ENCODE assay signal across 26 cellular contexts in genomic region chr2:168611896-168612650, GRCh38.
DNase-seq lines count a peak whose midpoint lies in the region; ATAC-seq and TF ChIP-seq lines count a peak whose summit lies in the region.
"Had no signal": no experiment of that assay in that cellular context is flagged by ENCODE, and none has a peak within 500 bp of the region (broad histone marks: within the 10 kb centered on the region; RNA-seq: fewer than 3 reads in every experiment).

No MANE protein-coding gene starts in this region.

- peak in 2 of 4 donors; percentile 39 to 77 for TF ChIP-seq EP300 in sigmoid colon (IDR thresholded peaks at IDR 0.05)

- H3K27ac ChIP-seq in sigmoid colon (peak overlapping the region in 3 of 4 donors; percentile 2 to 37 (median 32)), body of pancreas (no peak overlapping the region)
- H3K27ac ChIP-seq: skin epidermis had no signal

- intact Hi-C loops in sigmoid colon (cut with DNase I), result no loop called here
- intact Hi-C loops in body of pancreas (cut with DNase I), result no loop called here

- TF ChIP-seq POLR2A in sigmoid colon (IDR thresholded peaks at IDR 0.05), result no peak
- no peak for TF ChIP-seq POLR2A in body of pancreas (IDR thresholded peaks at IDR 0.05)

- no peaks in the 10 kb centered on the region for H3K27me3 Mint-ChIP-seq in activated naive CD4-positive, alpha-beta T cell treated with anti-CD3 and anti-CD28 coated beads, Interleukin-2, amount 50 U/mL, for 24 hours
- no peaks in the 10 kb centered on the region for H3K27me3 Mint-ChIP-seq in activated naive CD8-positive, alpha-beta T cell treated with anti-CD3 and anti-CD28 coated beads, Interleukin-2, amount 50 U/mL, for 24 hours
- H3K27me3 Mint-ChIP-seq in immature natural killer cell (ENCODE audit: low read depth in 3 of 3), result peaks cover 0 to 5% (median 2%) of the 10 kb centered on the region in 3 donors
- H3K27me3 Mint-ChIP-seq: activated CD4-positive, alpha-beta memory T cell treated with anti-CD3 and anti-CD28 coated beads for 36 hours; B cell had no signal

- H3K4me1 Mint-ChIP-seq in activated naive CD4-positive, alpha-beta T cell treated with anti-CD3 and anti-CD28 coated beads, Interleukin-2, amount 50 U/mL, for 24 hours, result peaks cover 46% of the 10 kb centered on the region
- peaks cover 37% of the 10 kb centered on the region for H3K4me1 Mint-ChIP-seq in activated naive CD8-positive, alpha-beta T cell treated with anti-CD3 and anti-CD28 coated beads, Interleukin-2, amount 50 U/mL, for 24 hours
- H3K4me1 Mint-ChIP-seq in immature natural killer cell, result peaks cover 13 to 32% of the 10 kb centered on the region in 2 donors

- 56 to 68% methylated on average over 4 of the region's 4 CpGs for WGBS in sigmoid colon, 2 donors
- WGBS in body of pancreas, 2 donors, result 95 to 99% methylated on average over 4 of the region's 4 CpGs

- H3K4me1 ChIP-seq in sigmoid colon (peaks cover 0 to 16% (median 14%) of the 10 kb centered on the region in 4 donors), body of pancreas (no peaks in the 10 kb centered on the region)

- no peak for DNase-seq in activated naive CD4-positive, alpha-beta T cell treated with anti-CD3 and anti-CD28 coated beads, Interleukin-2, amount 50 U/mL, for 16 hours
- DNase-seq in activated naive CD8-positive, alpha-beta T cell treated with anti-CD3 and anti-CD28 coated beads, Interleukin-2, amount 50 U/mL, for 24 hours, result no peak
- DNase-seq in immature natural killer cell (no peak), sigmoid colon (no peak), body of pancreas (no peak), cerebellar cortex (ENCODE audit: low spot score) (no peak), GDM1 (lab: John Stamatoyannopoulos, UW) (no peak)
- DNase-seq: activated CD4-positive, alpha-beta memory T cell treated with anti-CD3 and anti-CD28 coated beads for 36 hours; activated gamma-delta T cell; activated T-cell treated with anti-CD3 and anti-CD28 coated beads for 4 hours; CD8-positive, alpha-beta memory T cell; central memory CD4-positive, alpha-beta T cell; DMS 273 treated with DMSO at 0.1 percent for 48 hours; GOT3; HFFc6; kidney glomerular epithelial cell; NCI-H1436; NCI-H2107; NCI-H774; stimulated activated CD4-positive, alpha-beta T cell treated with anti-CD3 and anti-CD28 coated beads, Interleukin-1b, Interleukin-23, amount 100 ng/mL, for 48 hours; stimulated activated CD8-positive, alpha-beta memory T cell treated with anti-CD3 and anti-CD28 coated beads, Interleukin-4, amount 100 ng/mL, for 48 hours; T-helper 1 cell; trophoblast cell had no signal

- H3K4me3 ChIP-seq in sigmoid colon, result no peak overlapping the region
- H3K4me3 ChIP-seq in body of pancreas, result no peak overlapping the region
- H3K4me3 ChIP-seq: skin epidermis had no signal

- H3K9me3 ChIP-seq in sigmoid colon, result no peaks in the 10 kb centered on the region
- H3K9me3 ChIP-seq in body of pancreas, result peaks cover 0 to 7% (median 0%) of the 10 kb centered on the region in 3 donors

- no peak for TF ChIP-seq CTCF in sigmoid colon (IDR thresholded peaks at IDR 0.05)
- TF ChIP-seq CTCF in body of pancreas (IDR thresholded peaks at IDR 0.05), result no peak

- H3K27me3 ChIP-seq in sigmoid colon, result no peaks in the 10 kb centered on the region
- no peaks in the 10 kb centered on the region for H3K27me3 ChIP-seq in body of pancreas

- H3K4me3 Mint-ChIP-seq in activated naive CD4-positive, alpha-beta T cell treated with anti-CD3 and anti-CD28 coated beads, Interleukin-2, amount 50 U/mL, for 24 hours, result peak overlapping the region; percentile 53
- H3K4me3 Mint-ChIP-seq in activated naive CD8-positive, alpha-beta T cell treated with anti-CD3 and anti-CD28 coated beads, Interleukin-2, amount 50 U/mL, for 24 hours, result no peak overlapping the region
- no peak overlapping the region for H3K4me3 Mint-ChIP-seq in immature natural killer cell
- H3K4me3 Mint-ChIP-seq: activated CD4-positive, alpha-beta memory T cell treated with anti-CD3 and anti-CD28 coated beads for 36 hours; B cell; CD8-positive, alpha-beta memory T cell; HFFc6 had no signal

- H3K9me3 Mint-ChIP-seq in activated naive CD4-positive, alpha-beta T cell treated with anti-CD3 and anti-CD28 coated beads, Interleukin-2, amount 50 U/mL, for 24 hours, result no peaks in the 10 kb centered on the region
- H3K9me3 Mint-ChIP-seq in activated naive CD8-positive, alpha-beta T cell treated with anti-CD3 and anti-CD28 coated beads, Interleukin-2, amount 50 U/mL, for 24 hours, result peaks cover 18% of the 10 kb centered on the region
- no peaks in the 10 kb centered on the region for H3K9me3 Mint-ChIP-seq in immature natural killer cell
- H3K9me3 Mint-ChIP-seq: CD8-positive, alpha-beta memory T cell; HFFc6 had no signal

- H3K27ac Mint-ChIP-seq in activated naive CD4-positive, alpha-beta T cell treated with anti-CD3 and anti-CD28 coated beads, Interleukin-2, amount 50 U/mL, for 24 hours, result peak overlapping the region; percentile 26
- no peak overlapping the region for H3K27ac Mint-ChIP-seq in activated naive CD8-positive, alpha-beta T cell treated with anti-CD3 and anti-CD28 coated beads, Interleukin-2, amount 50 U/mL, for 24 hours
- H3K27ac Mint-ChIP-seq in immature natural killer cell, result peak overlapping the region in 4 of 6 donors; percentile 8 to 67 (median 10)
- H3K27ac Mint-ChIP-seq: activated CD4-positive, alpha-beta memory T cell treated with anti-CD3 and anti-CD28 coated beads for 36 hours; B cell; HFFc6 had no signal

- H3K36me3 ChIP-seq in sigmoid colon (no peaks in the 10 kb centered on the region), body of pancreas (replicated peaks in 1 of 2; ENCODE audit: insufficient read depth in 1 of 2, low read depth in 2 of 2) (no peaks in the 10 kb centered on the region)

- H3K36me3 Mint-ChIP-seq in activated naive CD4-positive, alpha-beta T cell treated with anti-CD3 and anti-CD28 coated beads, Interleukin-2, amount 50 U/mL, for 24 hours, result peaks cover 7% of the 10 kb centered on the region
- H3K36me3 Mint-ChIP-seq in activated naive CD8-positive, alpha-beta T cell treated with anti-CD3 and anti-CD28 coated beads, Interleukin-2, amount 50 U/mL, for 24 hours (ENCODE audit: low read depth), result peaks cover 17% of the 10 kb centered on the region
- peaks cover 0 to 17% (median 8%) of the 10 kb centered on the region in 3 donors for H3K36me3 Mint-ChIP-seq in immature natural killer cell

- ATAC-seq in activated naive CD8-positive, alpha-beta T cell treated with anti-CD3 and anti-CD28 coated beads, Interleukin-2, amount 50 U/mL, for 24 hours, result peak; percentile 41
- no peak for ATAC-seq in body of pancreas

Comparison
In these comparisons a context has a peak if more than half of its experiments do, and no peak if none do; other contexts are left out.
1. H3K27ac ChIP-seq: peak in sigmoid colon (3 of 4); none in body of pancreas (0 of 4).